Comparison of ENCODE assay signal across 2 cellular contexts in genomic region chr1:40887012-40887378, GRCh38.
TF ChIP-seq lines count a peak whose summit lies in the region.

No MANE protein-coding gene starts in this region.

TF ChIP-seq in IMR-90, 13 proteins besides CTCF, POLR2A, EP300 and RAD21:
- no peak for TF ChIP-seq RFX5 (IDR thresholded peaks at IDR 0.05; ENCODE audit: low read depth, low read length)
- TF ChIP-seq SMC3 (IDR thresholded peaks at IDR 0.05; ENCODE audit: low read depth, low read length), result no peak
- no peak for TF ChIP-seq RCOR1 (IDR thresholded peaks at IDR 0.05; ENCODE audit: insufficient replicate concordance, low read length)
- TF ChIP-seq, protein P1, sequence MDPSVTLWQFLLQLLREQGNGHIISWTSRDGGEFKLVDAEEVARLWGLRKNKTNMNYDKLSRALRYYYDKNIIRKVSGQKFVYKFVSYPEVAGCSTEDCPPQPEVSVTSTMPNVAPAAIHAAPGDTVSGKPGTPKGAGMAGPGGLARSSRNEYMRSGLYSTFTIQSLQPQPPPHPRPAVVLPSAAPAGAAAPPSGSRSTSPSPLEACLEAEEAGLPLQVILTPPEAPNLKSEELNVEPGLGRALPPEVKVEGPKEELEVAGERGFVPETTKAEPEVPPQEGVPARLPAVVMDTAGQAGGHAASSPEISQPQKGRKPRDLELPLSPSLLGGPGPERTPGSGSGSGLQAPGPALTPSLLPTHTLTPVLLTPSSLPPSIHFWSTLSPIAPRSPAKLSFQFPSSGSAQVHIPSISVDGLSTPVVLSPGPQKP (IDR thresholded peaks at IDR 0.05; ENCODE audit: borderline replicate concordance, low read depth, low read length), result no peak
- TF ChIP-seq BHLHE40 (IDR thresholded peaks at IDR 0.05; ENCODE audit: low read depth, low read length), result no peak
- no peak for TF ChIP-seq NFE2L2 (IDR thresholded peaks at IDR 0.05; ENCODE audit: low read depth, low read length)
- TF ChIP-seq, protein P2, sequence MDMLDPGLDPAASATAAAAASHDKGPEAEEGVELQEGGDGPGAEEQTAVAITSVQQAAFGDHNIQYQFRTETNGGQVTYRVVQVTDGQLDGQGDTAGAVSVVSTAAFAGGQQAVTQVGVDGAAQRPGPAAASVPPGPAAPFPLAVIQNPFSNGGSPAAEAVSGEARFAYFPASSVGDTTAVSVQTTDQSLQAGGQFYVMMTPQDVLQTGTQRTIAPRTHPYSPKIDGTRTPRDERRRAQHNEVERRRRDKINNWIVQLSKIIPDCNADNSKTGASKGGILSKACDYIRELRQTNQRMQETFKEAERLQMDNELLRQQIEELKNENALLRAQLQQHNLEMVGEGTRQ (IDR thresholded peaks at IDR 0.05; ENCODE audit: low read depth, low read length), result no peak
- TF ChIP-seq MAFK (IDR thresholded peaks at IDR 0.05; ENCODE audit: low read depth, low read length), result no peak
- TF ChIP-seq CHD1 (IDR thresholded peaks at IDR 0.05; ENCODE audit: low read depth, low read length), result no peak
- TF ChIP-seq FOS (IDR thresholded peaks at IDR 0.05; ENCODE audit: low read depth, low read length), result no peak
- no peak for TF ChIP-seq MXI1 (IDR thresholded peaks at IDR 0.05; ENCODE audit: borderline replicate concordance, low read depth, low read length)
- no peak for TF ChIP-seq MAZ (IDR thresholded peaks at IDR 0.05; ENCODE audit: borderline replicate concordance, low read depth, low read length)
- TF ChIP-seq CEBPB (IDR thresholded peaks at IDR 0.05; ENCODE audit: low read depth, low read length), result no peak

TF ChIP-seq in K562, 482 proteins besides CTCF, POLR2A, EP300 and RAD21:
- TF ChIP-seq MBD2 (IDR thresholded peaks at IDR 0.05; ENCODE audit: borderline replicate concordance, low read depth), result no peak
- TF ChIP-seq, protein P3, sequence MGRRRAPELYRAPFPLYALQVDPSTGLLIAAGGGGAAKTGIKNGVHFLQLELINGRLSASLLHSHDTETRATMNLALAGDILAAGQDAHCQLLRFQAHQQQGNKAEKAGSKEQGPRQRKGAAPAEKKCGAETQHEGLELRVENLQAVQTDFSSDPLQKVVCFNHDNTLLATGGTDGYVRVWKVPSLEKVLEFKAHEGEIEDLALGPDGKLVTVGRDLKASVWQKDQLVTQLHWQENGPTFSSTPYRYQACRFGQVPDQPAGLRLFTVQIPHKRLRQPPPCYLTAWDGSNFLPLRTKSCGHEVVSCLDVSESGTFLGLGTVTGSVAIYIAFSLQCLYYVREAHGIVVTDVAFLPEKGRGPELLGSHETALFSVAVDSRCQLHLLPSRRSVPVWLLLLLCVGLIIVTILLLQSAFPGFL (CRISPR knock-in tag; IDR thresholded peaks at IDR 0.05), result no peak
- TF ChIP-seq, protein P4, sequence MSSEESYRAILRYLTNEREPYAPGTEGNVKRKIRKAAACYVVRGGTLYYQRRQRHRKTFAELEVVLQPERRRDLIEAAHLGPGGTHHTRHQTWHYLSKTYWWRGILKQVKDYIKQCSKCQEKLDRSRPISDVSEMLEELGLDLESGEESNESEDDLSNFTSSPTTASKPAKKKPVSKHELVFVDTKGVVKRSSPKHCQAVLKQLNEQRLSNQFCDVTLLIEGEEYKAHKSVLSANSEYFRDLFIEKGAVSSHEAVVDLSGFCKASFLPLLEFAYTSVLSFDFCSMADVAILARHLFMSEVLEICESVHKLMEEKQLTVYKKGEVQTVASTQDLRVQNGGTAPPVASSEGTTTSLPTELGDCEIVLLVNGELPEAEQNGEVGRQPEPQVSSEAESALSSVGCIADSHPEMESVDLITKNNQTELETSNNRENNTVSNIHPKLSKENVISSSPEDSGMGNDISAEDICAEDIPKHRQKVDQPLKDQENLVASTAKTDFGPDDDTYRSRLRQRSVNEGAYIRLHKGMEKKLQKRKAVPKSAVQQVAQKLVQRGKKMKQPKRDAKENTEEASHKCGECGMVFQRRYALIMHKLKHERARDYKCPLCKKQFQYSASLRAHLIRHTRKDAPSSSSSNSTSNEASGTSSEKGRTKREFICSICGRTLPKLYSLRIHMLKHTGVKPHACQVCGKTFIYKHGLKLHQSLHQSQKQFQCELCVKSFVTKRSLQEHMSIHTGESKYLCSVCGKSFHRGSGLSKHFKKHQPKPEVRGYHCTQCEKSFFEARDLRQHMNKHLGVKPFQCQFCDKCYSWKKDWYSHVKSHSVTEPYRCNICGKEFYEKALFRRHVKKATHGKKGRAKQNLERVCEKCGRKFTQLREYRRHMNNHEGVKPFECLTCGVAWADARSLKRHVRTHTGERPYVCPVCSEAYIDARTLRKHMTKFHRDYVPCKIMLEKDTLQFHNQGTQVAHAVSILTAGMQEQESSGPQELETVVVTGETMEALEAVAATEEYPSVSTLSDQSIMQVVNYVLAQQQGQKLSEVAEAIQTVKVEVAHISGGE (CRISPR knock-in tag; IDR thresholded peaks at IDR 0.05), result no peak
- no peak for TF ChIP-seq MEF2D (tag; conservative IDR thresholded peaks at IDR 0.05; ENCODE audit: low read depth)
- TF ChIP-seq TGIF2 (CRISPR knock-in tag; IDR thresholded peaks at IDR 0.05), result no peak
- no peak for TF ChIP-seq HDAC6 (IDR thresholded peaks at IDR 0.05; ENCODE audit: low read depth, low read length)
- TF ChIP-seq PYGO2 (tag; IDR thresholded peaks at IDR 0.05), result no peak
- no peak for TF ChIP-seq POLR3A (IDR thresholded peaks at IDR 0.05; ENCODE audit: borderline replicate concordance, extremely low read depth, insufficient read depth, insufficient read length)
- TF ChIP-seq ZNF408 (CRISPR knock-in tag; IDR thresholded peaks at IDR 0.05; ENCODE audit: low read depth), result no peak
- no peak for TF ChIP-seq ZSCAN29 (IDR thresholded peaks at IDR 0.05)
